Comparison of ENCODE assay signal across 7 cellular contexts in genomic region chr17:76103274-76104139, GRCh38. TPM values are rescaled to one million over a fixed set of nuclear protein-coding genes. Genes with fewer than 3 reads are reported as not detected.
DNase-seq lines count a peak whose midpoint lies in the region; ATAC-seq, FAIRE-seq and TF ChIP-seq lines count a peak whose summit lies in the region.

EXOC7 (minus strand) TSS chr17:76103787; CDS start chr17:76103692, 95 bp downstream.

- H3K36me3 ChIP-seq in kidney (ENCODE audit: control insufficient read depth in 1 of 2, insufficient read depth in 2 of 2, low read length in 2 of 2) = peaks cover 5 to 11% of the 10 kb centered on the region in 2 donors

- no peaks in the 10 kb centered on the region for H3K9me3 ChIP-seq in kidney (ENCODE audit: control insufficient read depth in 1 of 2, low read length in 2 of 2)

- no peak for FAIRE-seq in kidney (lab: Jason Lieb, UNC)

- TF ChIP-seq CTCF in kidney (IDR thresholded peaks at IDR 0.05; ENCODE audit: borderline replicate concordance, extremely low read depth, insufficient read depth) = no peak

- H3K27ac ChIP-seq in kidney (ENCODE audit: low read depth in 2 of 2, low read length in 2 of 2) = peak within 1 kb of the TSS; percentile 56 to 77

- peak within 1 kb of the TSS; percentile 95 to 96 for H3K4me3 ChIP-seq in kidney (ENCODE audit: low read length in 2 of 2)

- peaks cover 0 to 11% of the 10 kb centered on the region in 2 donors for H3K4me1 ChIP-seq in kidney (ENCODE audit: control insufficient read depth in 1 of 2, insufficient read depth in 1 of 2, low read depth in 1 of 2, low read length in 2 of 2)

- ATAC-seq in GM18520 (IDR thresholded peaks at IDR 0.05; ENCODE audit: unreplicated experiment) = peak; percentile 63
- peak; percentile 66 for ATAC-seq in HG03196 (IDR thresholded peaks at IDR 0.05; ENCODE audit: unreplicated experiment)

- intact Hi-C loops in kidney (cut with DNase I) = no loop called here

- DNase-seq in NCI-H345 treated with DMSO at 0.1 percent for 48 hours (lab: John Stamatoyannopoulos, UW; ENCODE audit: unreplicated experiment) (peak; percentile 96), kidney (peak; percentile 97)
- peak; percentile 85 for DNase-seq in activated CD4-positive, CD25-positive, alpha-beta regulatory T cell treated with anti-CD3 and anti-CD28 coated beads, Interleukin-2, amount 50 U/mL, for 16 hours (ENCODE audit: low read depth, low spot score)
- DNase-seq in central memory CD4-positive, alpha-beta T cell = peak; percentile 91
- DNase-seq in stimulated activated CD4-positive, alpha-beta T cell treated with anti-CD3 and anti-CD28 coated beads, Interleukin-15, amount 100 ng/mL, for 1 hour (ENCODE audit: low read depth in 1 of 2, low spot score in 1 of 2) = peak; percentile 88 to 91

- peak within 1 kb of the TSS; percentile 79 to 84 for H3K9ac ChIP-seq in kidney (ENCODE audit: low read length in 2 of 2)

RNA-seq across cellular contexts. Expression of gene EXOC7, which starts in this region (rescaled TPM):
- 143 TPM for total RNA-seq in kidney
- polyA plus RNA-seq in kidney (ENCODE audit: insufficient read depth, low read depth, low replicate concordance) = 83.2 TPM

Comparison
In these comparisons a context has a peak if more than half of its experiments do, and no peak if none do; other contexts are left out.
1. Peak in every context shown above with its lines: DNase-seq, ATAC-seq, H3K4me3 ChIP-seq and H3K27ac ChIP-seq.